In genomic region chr3:66998075-66998898, GRCh38 we compare ENCODE assay signal across 8 cellular contexts. TPM values are rescaled to one million over a fixed set of nuclear protein-coding genes. Genes with fewer than 3 reads are reported as not detected.
DNase-seq lines count a peak whose midpoint lies in the region; ATAC-seq lines count a peak whose summit lies in the region.

Gene KBTBD8 (plus strand): TSS chr3:66998307. CDS start chr3:66998356, 49 bp downstream.

- no peaks in the 10 kb centered on the region for H3K9me3 Mint-ChIP-seq in dendritic cell treated with granulocyte-macrophage colony-stimulating factor and Interleukin-4, amounts not matched to agents 40 ng/mL and 50 ng/mL, for 4 days

- H3K36me3 Mint-ChIP-seq in dendritic cell treated with granulocyte-macrophage colony-stimulating factor and Interleukin-4, amounts not matched to agents 40 ng/mL and 50 ng/mL, for 4 days (ENCODE audit: low read depth), result peaks cover 19% of the 10 kb centered on the region

- intact Hi-C loops in dendritic cell treated with granulocyte-macrophage colony-stimulating factor and Interleukin-4, amounts not matched to agents 40 ng/mL and 50 ng/mL, for 4 days (cut with micrococcal nuclease), result loop anchor here (2.0 to 5.0 kb wide), 2 partner anchors 496 to 657 kb away; partner anchors contain the start of genes LRIG1 and SUCLG2

- ATAC-seq in GM19397 (IDR thresholded peaks at IDR 0.05; ENCODE audit: unreplicated experiment), result peak; percentile 94
- peak; percentile 82 for ATAC-seq in HG03565 (IDR thresholded peaks at IDR 0.05; ENCODE audit: unreplicated experiment)
- ATAC-seq in left lobe of liver, result peak; percentile 97

- H3K27me3 Mint-ChIP-seq in dendritic cell treated with granulocyte-macrophage colony-stimulating factor and Interleukin-4, amounts not matched to agents 40 ng/mL and 50 ng/mL, for 4 days, result peaks cover 3% of the 10 kb centered on the region

- peaks cover 9% of the 10 kb centered on the region for H3K4me1 Mint-ChIP-seq in dendritic cell treated with granulocyte-macrophage colony-stimulating factor and Interleukin-4, amounts not matched to agents 40 ng/mL and 50 ng/mL, for 4 days (ENCODE audit: low read depth)

- DNase-seq in CD1c-positive myeloid dendritic cell (ENCODE audit: extremely low spot score) (peak; percentile 99), NCI-H774 (lab: John Stamatoyannopoulos, UW) (peak; percentile 92), left lobe of liver (ENCODE audit: low spot score) (peak; percentile 99)
- peak; percentile 96 to 97 for DNase-seq in activated CD4-positive, alpha-beta T cell treated with anti-CD3 and anti-CD28 coated beads, Interleukin-2, amount 50 U/mL, for 4 hours
- DNase-seq in stimulated activated CD4-positive, alpha-beta T cell treated with anti-CD3 and anti-CD28 coated beads, Interleukin-2, amount 100 ng/mL, for 24 hours, result peak; percentile 93 to 96

- peak within 1 kb of the TSS; percentile 85 for H3K27ac Mint-ChIP-seq in dendritic cell treated with granulocyte-macrophage colony-stimulating factor and Interleukin-4, amounts not matched to agents 40 ng/mL and 50 ng/mL, for 4 days

- peak within 1 kb of the TSS; percentile 87 for H3K4me3 Mint-ChIP-seq in dendritic cell treated with granulocyte-macrophage colony-stimulating factor and Interleukin-4, amounts not matched to agents 40 ng/mL and 50 ng/mL, for 4 days

RNA-seq across cellular contexts. Expression of gene KBTBD8, which starts in this region (rescaled TPM):
- total RNA-seq in left lobe of liver, result 1.5 TPM

Comparison
In these comparisons a context has a peak if more than half of its experiments do, and no peak if none do; other contexts are left out.
1. Peak in every context shown above with its lines: DNase-seq and ATAC-seq.